8 cellular contexts compared by ENCODE assay signal in the genomic region with DNA sequence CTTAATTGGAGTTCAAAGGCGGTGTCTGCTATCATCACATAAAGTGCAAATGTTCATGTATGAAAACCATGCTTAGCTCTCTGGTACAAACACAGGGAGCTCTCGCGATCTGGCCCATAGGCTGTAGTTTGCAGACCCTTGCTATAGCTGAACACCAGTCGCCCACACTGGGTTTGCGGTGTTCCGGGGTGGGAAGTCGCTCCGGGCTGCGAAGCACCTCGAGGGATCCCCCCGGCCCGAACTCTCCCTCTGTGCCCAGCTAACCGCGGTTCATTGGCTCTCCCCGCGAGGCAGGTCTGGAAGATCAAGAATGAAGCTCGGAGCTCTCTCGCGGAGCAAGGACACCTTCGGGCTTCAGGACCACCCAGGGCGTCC. TPM values are rescaled to one million over a fixed set of nuclear protein-coding genes. Genes with fewer than 3 reads are reported as not detected.
DNase-seq lines count a peak whose midpoint lies in the region; ATAC-seq and TF ChIP-seq lines count a peak whose summit lies in the region.

No MANE protein-coding gene starts in this region.

- H3K9ac ChIP-seq in BLaER1 = peak overlapping the region; percentile 81; the same call in 1 of the 2 replicates
- H3K9ac ChIP-seq in neural cell (ENCODE audit: low read length) = peak overlapping the region; percentile 41

- WGBS in ectodermal cell, 2 experiments = 5 to 6% methylated on average over 21 of the region's 21 CpGs

- no peaks in the 10 kb centered on the region for H3K9me2 ChIP-seq in neural cell (ENCODE audit: insufficient read depth, low read length)

- H3K4me3 ChIP-seq in BLaER1 = peak overlapping the region; percentile 86
- H3K4me3 ChIP-seq in MG63 = peak overlapping the region; percentile 76
- peak overlapping the region; percentile 43 for H3K4me3 ChIP-seq in ectodermal cell (ENCODE audit: insufficient read depth, low read depth, low read length)
- peak overlapping the region; percentile 70 for H3K4me3 ChIP-seq in neural cell (ENCODE audit: low read length)

- H3K9me3 ChIP-seq in BLaER1 = peaks cover 8% of the 10 kb centered on the region; the same call in 1 of the 2 replicates
- H3K9me3 ChIP-seq in MG63 = no peaks in the 10 kb centered on the region
- no peaks in the 10 kb centered on the region for H3K9me3 ChIP-seq in ectodermal cell (ENCODE audit: control insufficient read depth, low read length)
- H3K9me3 ChIP-seq in neural cell (ENCODE audit: low read length) = no peaks in the 10 kb centered on the region

- no peaks in the 10 kb centered on the region for H3K79me2 ChIP-seq in neural cell (replicated peaks; ENCODE audit: insufficient read depth, low read length)

- H2AFZ ChIP-seq in neural cell (ENCODE audit: low read depth, low read length) = no peak overlapping the region

- DNase-seq in MG63 (no peak), NCI-H128 (lab: John Stamatoyannopoulos, UW; ENCODE audit: unreplicated experiment) (no peak), NOMO-1 treated with DMSO at 0.1 percent for 48 hours (lab: John Stamatoyannopoulos, UW; ENCODE audit: unreplicated experiment) (no peak), NCI-H1092 treated with DMSO at 0.1 percent for 48 hours (lab: John Stamatoyannopoulos, UW) (no peak)

- no peaks in the 10 kb centered on the region for H3F3A ChIP-seq in neural cell (ENCODE audit: insufficient read depth, low read length, poor library complexity, severe bottlenecking)

- H3K27ac ChIP-seq in BLaER1 = 0 out of 2 replicates have a peak overlapping the region, but pooled peaks have one; percentile 79
- no peak overlapping the region for H3K27ac ChIP-seq in ectodermal cell (ENCODE audit: insufficient read depth, low read depth, low read length, poor library complexity, severe bottlenecking)
- H3K27ac ChIP-seq in neural cell (ENCODE audit: low read length) = no peak overlapping the region

- ATAC-seq in GM21515 (IDR thresholded peaks at IDR 0.05; ENCODE audit: unreplicated experiment) = peak; percentile 34

- H3K36me3 ChIP-seq in BLaER1 (no peaks in the 10 kb centered on the region; the same call in 1 of the 2 replicates), MG63 (peaks cover 18% of the 10 kb centered on the region), ectodermal cell (ENCODE audit: control insufficient read depth, insufficient read depth, low read length) (no peaks in the 10 kb centered on the region), neural cell (ENCODE audit: insufficient read depth, low read length) (no peaks in the 10 kb centered on the region)

- no peak for TF ChIP-seq EP300 in neural cell (conservative IDR thresholded peaks at IDR 0.05; ENCODE audit: poor library complexity, severe bottlenecking)

- H3K4me2 ChIP-seq in BLaER1 (peak overlapping the region; percentile 74), neural cell (ENCODE audit: low read length) (peak overlapping the region; percentile 44)

- no peak for TF ChIP-seq RAD21 in neural cell (conservative IDR thresholded peaks at IDR 0.05)

- H3K4me1 ChIP-seq in BLaER1 (peaks cover 11% of the 10 kb centered on the region; the same call in 1 of the 2 replicates), ectodermal cell (ENCODE audit: control insufficient read depth, insufficient read depth, low read length) (peaks cover 3% of the 10 kb centered on the region)

- H3K27me3 ChIP-seq in BLaER1 = peaks cover 79% of the 10 kb centered on the region
- no peaks in the 10 kb centered on the region for H3K27me3 ChIP-seq in MG63
- H3K27me3 ChIP-seq in ectodermal cell (ENCODE audit: control insufficient read depth, insufficient read depth, low read length, poor library complexity, severe bottlenecking) = peaks cover 11% of the 10 kb centered on the region
- H3K27me3 ChIP-seq in neural cell (ENCODE audit: insufficient read depth, low read depth, low read length) = no peaks in the 10 kb centered on the region

- H4K20me1 ChIP-seq in BLaER1 (peaks cover 37% of the 10 kb centered on the region), neural cell (ENCODE audit: insufficient read depth) (no peaks in the 10 kb centered on the region)

- TF ChIP-seq CTCF in neural cell (IDR thresholded peaks at IDR 0.05; ENCODE audit: poor library complexity, severe bottlenecking) = no peak

TF ChIP-seq in neural cell, 6 proteins besides CTCF, POLR2A, EP300 and RAD21:
- no peak for TF ChIP-seq POLR2AphosphoS5 (IDR thresholded peaks at IDR 0.05)
- TF ChIP-seq, protein P1, sequence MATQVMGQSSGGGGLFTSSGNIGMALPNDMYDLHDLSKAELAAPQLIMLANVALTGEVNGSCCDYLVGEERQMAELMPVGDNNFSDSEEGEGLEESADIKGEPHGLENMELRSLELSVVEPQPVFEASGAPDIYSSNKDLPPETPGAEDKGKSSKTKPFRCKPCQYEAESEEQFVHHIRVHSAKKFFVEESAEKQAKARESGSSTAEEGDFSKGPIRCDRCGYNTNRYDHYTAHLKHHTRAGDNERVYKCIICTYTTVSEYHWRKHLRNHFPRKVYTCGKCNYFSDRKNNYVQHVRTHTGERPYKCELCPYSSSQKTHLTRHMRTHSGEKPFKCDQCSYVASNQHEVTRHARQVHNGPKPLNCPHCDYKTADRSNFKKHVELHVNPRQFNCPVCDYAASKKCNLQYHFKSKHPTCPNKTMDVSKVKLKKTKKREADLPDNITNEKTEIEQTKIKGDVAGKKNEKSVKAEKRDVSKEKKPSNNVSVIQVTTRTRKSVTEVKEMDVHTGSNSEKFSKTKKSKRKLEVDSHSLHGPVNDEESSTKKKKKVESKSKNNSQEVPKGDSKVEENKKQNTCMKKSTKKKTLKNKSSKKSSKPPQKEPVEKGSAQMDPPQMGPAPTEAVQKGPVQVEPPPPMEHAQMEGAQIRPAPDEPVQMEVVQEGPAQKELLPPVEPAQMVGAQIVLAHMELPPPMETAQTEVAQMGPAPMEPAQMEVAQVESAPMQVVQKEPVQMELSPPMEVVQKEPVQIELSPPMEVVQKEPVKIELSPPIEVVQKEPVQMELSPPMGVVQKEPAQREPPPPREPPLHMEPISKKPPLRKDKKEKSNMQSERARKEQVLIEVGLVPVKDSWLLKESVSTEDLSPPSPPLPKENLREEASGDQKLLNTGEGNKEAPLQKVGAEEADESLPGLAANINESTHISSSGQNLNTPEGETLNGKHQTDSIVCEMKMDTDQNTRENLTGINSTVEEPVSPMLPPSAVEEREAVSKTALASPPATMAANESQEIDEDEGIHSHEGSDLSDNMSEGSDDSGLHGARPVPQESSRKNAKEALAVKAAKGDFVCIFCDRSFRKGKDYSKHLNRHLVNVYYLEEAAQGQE (IDR thresholded peaks at IDR 0.05; ENCODE audit: borderline replicate concordance) = no peak
- no peak for TF ChIP-seq EZH2 (IDR thresholded peaks at IDR 0.05; ENCODE audit: borderline replicate concordance, insufficient read depth, low read length, poor library complexity, severe bottlenecking)
- TF ChIP-seq MXI1 (conservative IDR thresholded peaks at IDR 0.05; ENCODE audit: poor library complexity, severe bottlenecking) = no peak
- no peak for TF ChIP-seq SMC3 (conservative IDR thresholded peaks at IDR 0.05; ENCODE audit: poor library complexity)
- TF ChIP-seq TAF1 (IDR thresholded peaks at IDR 0.05; ENCODE audit: low read depth) = no peak

RNA-seq across cellular contexts. Expression of a gene that starts 0.3 kb away (rescaled TPM):
- total RNA-seq in MG63 (2014; rRNA removed; shearing (Covaris generic); ENCODE audit: low replicate concordance) = 67.4 and 84.2 TPM in 2 replicates
- 23.1 TPM for polyA plus RNA-seq in ectodermal cell (2013, experiment 1 of 4)
- polyA plus RNA-seq in ectodermal cell (2013, experiment 2 of 4) = 21.6 TPM
- polyA plus RNA-seq in ectodermal cell (2013, experiment 3 of 4) = 17.4 TPM
- 18.3 TPM for polyA plus RNA-seq in ectodermal cell (2013, experiment 4 of 4)
- 4.5 and 4.7 TPM in 2 replicates for polyA plus RNA-seq in neural cell
- polyA minus RNA-seq in neural cell = 3.4 and 5.0 TPM in 2 replicates
